Comparison of ENCODE assay signal across 18 cellular contexts in genomic region chr6:93453956-93454355, GRCh38. TPM values are rescaled to one million over a fixed set of nuclear protein-coding genes. Genes with fewer than 3 reads are reported as not detected.
DNase-seq lines count a peak whose midpoint lies in the region; ATAC-seq, FAIRE-seq and TF ChIP-seq lines count a peak whose summit lies in the region.
"Had no signal": no experiment of that assay in that cellular context is flagged by ENCODE, and none has a peak within 500 bp of the region (broad histone marks: within the 10 kb centered on the region; RNA-seq: fewer than 3 reads in every experiment).

No MANE protein-coding gene starts in this region.

- TF ChIP-seq CTCF in HepG2 (CRISPR knock-in tag; IDR thresholded peaks at IDR 0.05), result no peak
- no peak for TF ChIP-seq CTCF in CD8-positive, alpha-beta T cell (IDR thresholded peaks at IDR 0.05)

- H4K20me1 ChIP-seq in HepG2 (ENCODE audit: insufficient read depth, low read length), result no peaks in the 10 kb centered on the region

- no peaks in the 10 kb centered on the region for H3K79me2 ChIP-seq in ACC112 (ENCODE audit: control insufficient read depth, insufficient read depth, low read length, unreplicated experiment)
- no peaks in the 10 kb centered on the region for H3K79me2 ChIP-seq in HepG2 (ENCODE audit: insufficient read depth, low read length)

- whole genome bisulfite sequencing in HepG2 (ENCODE audit: low lambda C conversion rate), result under 1% methylated on average over 3 of the region's 3 CpGs

- H3K4me1 ChIP-seq in ACC112 (ENCODE audit: control insufficient read depth, insufficient read depth, low read length, unreplicated experiment), result no peaks in the 10 kb centered on the region
- no peaks in the 10 kb centered on the region for H3K4me1 ChIP-seq in HepG2 (ENCODE audit: insufficient read depth, low read length)
- H3K4me1 ChIP-seq in CD8-positive, alpha-beta T cell (ENCODE audit: insufficient read depth, low read length), result no peaks in the 10 kb centered on the region

- H3K36me3 ChIP-seq in ACC112 (ENCODE audit: insufficient read depth, low read length), result no peaks in the 10 kb centered on the region
- no peaks in the 10 kb centered on the region for H3K36me3 ChIP-seq in HepG2 (replicated peaks in 1 of 2; ENCODE audit: control insufficient read depth in 1 of 2, insufficient read depth in 2 of 2, low read length in 2 of 2)
- no peaks in the 10 kb centered on the region for H3K36me3 ChIP-seq in CD8-positive, alpha-beta T cell (ENCODE audit: insufficient read depth, low read length)
- H3K36me3 ChIP-seq: neutrophil had no signal

- H3K4me1 Mint-ChIP-seq in CD8-positive, alpha-beta T cell (ENCODE audit: low read depth), result no peaks in the 10 kb centered on the region
- H3K4me1 Mint-ChIP-seq: activated B cell treated with CpG ODN at 0.5 μM for 24 hours had no signal

- no peaks in the 10 kb centered on the region for H3K27me3 Mint-ChIP-seq in CD8-positive, alpha-beta T cell (ENCODE audit: low read depth)
- H3K27me3 Mint-ChIP-seq: activated B cell treated with CpG ODN at 0.5 μM for 24 hours had no signal

- H3K4me3 ChIP-seq in ACC112 (ENCODE audit: low read depth, low read length) (peak overlapping the region; percentile 47; the same call in 1 of the 2 replicates), HepG2 (replicated peaks in 1 of 3; ENCODE audit: insufficient read depth in 1 of 3, low read depth in 2 of 3, low read length in 3 of 3) (no peak overlapping the region)
- no peak overlapping the region for H3K4me3 ChIP-seq in CD8-positive, alpha-beta T cell (ENCODE audit: low read depth, low read length)
- H3K4me3 ChIP-seq: coronary artery, smooth muscle cell had no signal

- POLR2A ChIA-PET in HepG2 (lab: Yijun Ruan, JAX), result no interaction called here
- POLR2A ChIA-PET in CD8-positive, alpha-beta T cell (lab: Charles Lee), result no interaction called here

- no peak for TF ChIP-seq RAD21 in HepG2 (CRISPR knock-in tag; IDR thresholded peaks at IDR 0.05)

- ATAC-seq in GM19395 (IDR thresholded peaks at IDR 0.05; ENCODE audit: unreplicated experiment), result peak; percentile 97
- peak; percentile 83 for ATAC-seq in HG02678 (IDR thresholded peaks at IDR 0.05; ENCODE audit: unreplicated experiment)
- peak; percentile 83 for ATAC-seq in HG03354 (IDR thresholded peaks at IDR 0.05; ENCODE audit: poor library complexity, severe bottlenecking, unreplicated experiment)
- no peak for ATAC-seq in HepG2
- no peak for ATAC-seq in CD8-positive, alpha-beta T cell

- no peaks in the 10 kb centered on the region for H3K9me3 ChIP-seq in HepG2 (ENCODE audit: low read length)
- no peaks in the 10 kb centered on the region for H3K9me3 ChIP-seq in CD8-positive, alpha-beta T cell (ENCODE audit: low read length)
- H3K9me3 ChIP-seq: neutrophil had no signal

- no peak overlapping the region for H3K27ac ChIP-seq in ACC112 (ENCODE audit: low read depth, low read length)
- H3K27ac ChIP-seq in HepG2 (ENCODE audit: extremely low read length, insufficient read depth, low read length), result no peak overlapping the region
- H3K27ac ChIP-seq in CD8-positive, alpha-beta T cell (ENCODE audit: low read depth, low read length), result no peak overlapping the region
- H3K27ac ChIP-seq: 22Rv1, coronary artery, neutrophil had no signal

- no peak for FAIRE-seq in HepG2 (lab: Jason Lieb, UNC)
- FAIRE-seq: H54 had no signal

- H3K27me3 ChIP-seq in ACC112 (ENCODE audit: insufficient read depth, low read length) (no peaks in the 10 kb centered on the region), HepG2 (ENCODE audit: control insufficient read depth in 1 of 2, insufficient read depth in 2 of 2, low read length in 2 of 2) (no peaks in the 10 kb centered on the region)
- no peaks in the 10 kb centered on the region for H3K27me3 ChIP-seq in CD8-positive, alpha-beta T cell (ENCODE audit: insufficient read depth, low read length)
- H3K27me3 ChIP-seq: neutrophil had no signal

- CTCF ChIA-PET in HepG2 (lab: Yijun Ruan, JAX; ENCODE audit: low intra/inter-chr PET ratio, low total read pairs), result no interaction called here
- CTCF ChIA-PET in CD8-positive, alpha-beta T cell (lab: Charles Lee), result no interaction called here

- no TSS peak for BruUV-seq in HepG2 (replicated peaks; lab: Mats Ljungman, UMichigan)

- in situ Hi-C loops in HepG2 (cut with HindIII; ENCODE audit: extremely low pct_ligation_motif_present, low pct_unique_long_range_greater_than_20kb), result no loop called here

- H3K4me3 Mint-ChIP-seq in CD8-positive, alpha-beta T cell, result no peak overlapping the region
- H3K4me3 Mint-ChIP-seq: activated B cell treated with CpG ODN at 0.5 μM for 24 hours had no signal

- TF ChIP-seq EP300 in HepG2 (IDR thresholded peaks at IDR 0.05; ENCODE audit: low read depth in 2 of 2, low read length in 2 of 2) (no peak), HepG2 (CRISPR knock-in tag; IDR thresholded peaks at IDR 0.05; ENCODE audit: borderline replicate concordance) (no peak)

- H3K4me2 ChIP-seq in HepG2 (ENCODE audit: low read depth, low read length), result no peak overlapping the region
- H3K4me2 ChIP-seq: smooth muscle cell had no signal

- H3K9me3 Mint-ChIP-seq in CD8-positive, alpha-beta T cell, result peaks cover 13% of the 10 kb centered on the region
- H3K9me3 Mint-ChIP-seq: activated B cell treated with CpG ODN at 0.5 μM for 24 hours had no signal

- no peak overlapping the region for H3K27ac Mint-ChIP-seq in CD8-positive, alpha-beta T cell
- H3K27ac Mint-ChIP-seq: activated B cell treated with CpG ODN at 0.5 μM for 24 hours had no signal

- intact Hi-C loops in HepG2 (cut with micrococcal nuclease; ENCODE audit: unreplicated experiment), result no loop called here
- intact Hi-C loops in CD8-positive, alpha-beta T cell (cut with DNase I, micrococcal nuclease), result no loop called here

- no peak overlapping the region for H3K9ac ChIP-seq in HepG2 (ENCODE audit: insufficient read depth, low read depth, low read length)

- H2AFZ ChIP-seq in ACC112 (ENCODE audit: low read length, unreplicated experiment) (peak overlapping the region; percentile 63), HepG2 (ENCODE audit: low read length) (no peak overlapping the region)

- TF ChIP-seq POLR2A in HepG2 (IDR thresholded peaks at IDR 0.05; ENCODE audit: insufficient read depth in 1 of 2, low read depth in 2 of 2, low read length in 2 of 2), result no peak

- no peak for DNase-seq in HepG2 (ENCODE audit: low spot score)
- DNase-seq in CD8-positive, alpha-beta T cell, result no peak
- no peak for DNase-seq in GDM1 (lab: John Stamatoyannopoulos, UW)
- DNase-seq in NCI-H69 (lab: John Stamatoyannopoulos, UW), result no peak
- DNase-seq: activated B cell treated with CpG ODN at 0.5 μM for 24 hours; activated T-cell treated with anti-CD3 and anti-CD28 coated beads, Interleukin-2, amount 50 U/mL, for 1 hour; mammary epithelial cell; NCI-H774; trophoblast cell had no signal

- no peaks in the 10 kb centered on the region for H3K36me3 Mint-ChIP-seq in CD8-positive, alpha-beta T cell

TF ChIP-seq in HepG2, 621 proteins besides CTCF, POLR2A, EP300 and RAD21 (continues in another document):
- no peak for TF ChIP-seq ZBTB42 (CRISPR knock-in tag; IDR thresholded peaks at IDR 0.05)
- TF ChIP-seq FOXO4 (CRISPR knock-in tag; conservative IDR thresholded peaks at IDR 0.05), result no peak
- TF ChIP-seq YY1 (IDR thresholded peaks at IDR 0.05; ENCODE audit: insufficient read depth, insufficient replicate concordance, low read depth, low read length), result no peak
- no peak for TF ChIP-seq CBX1 (IDR thresholded peaks at IDR 0.05; ENCODE audit: low read depth)

RNA-seq across cellular contexts. Expression of gene EPHA7, which starts 34.6 kb away (rescaled TPM):
- total RNA-seq in HepG2 (2016; rRNA removed; fragmentation: Illumina TruSeq; extraction: Trizol), result not detected in 2 replicates
- total RNA-seq in HepG2 (2016; cell fraction: cytosol; rRNA removed; fragmentation: Illumina TruSeq; extraction: Trizol; ENCODE audit: low read depth), result not detected in 2 replicates
- total RNA-seq in HepG2 (2016; cell fraction: insoluble cytoplasmic fraction; rRNA removed; fragmentation: Illumina TruSeq; extraction: Trizol), result not detected in 2 replicates
- not detected in 2 replicates for total RNA-seq in HepG2 (2016; cell fraction: membrane; rRNA removed; fragmentation: Illumina TruSeq; extraction: Trizol)
- not detected in 2 replicates for total RNA-seq in HepG2 (2016; cell fraction: nucleus; rRNA removed; fragmentation: Illumina TruSeq; extraction: Trizol)
- polyA plus RNA-seq in HepG2 (2011; rRNA removed), result not detected in 2 replicates
- polyA plus RNA-seq in HepG2 (2011; cell fraction: cytosol; rRNA removed), result not detected in 2 replicates
- polyA plus RNA-seq in HepG2 (2011; cell fraction: nucleus; rRNA removed), result not detected in 2 replicates
- not detected in 2 replicates for polyA plus RNA-seq in HepG2 (2012)
- polyA plus RNA-seq in HepG2 (2016; cell fraction: cytosol; fragmentation: Illumina TruSeq; extraction: Trizol; ENCODE audit: low read depth), result not detected in 2 replicates
- polyA plus RNA-seq in HepG2 (2016; cell fraction: insoluble cytoplasmic fraction; fragmentation: Illumina TruSeq; extraction: Trizol; ENCODE audit: low read depth), result not detected in 2 replicates
- not detected in 2 replicates for polyA plus RNA-seq in HepG2 (2016; cell fraction: membrane; fragmentation: Illumina TruSeq; extraction: Trizol; ENCODE audit: low read depth)
- not detected in 2 replicates for polyA plus RNA-seq in HepG2 (2016; cell fraction: nucleus; fragmentation: Illumina TruSeq; extraction: Trizol; ENCODE audit: insufficient read depth, low read depth)
- not detected in 2 replicates for polyA minus RNA-seq in HepG2 (2011; rRNA and poly(A)+ RNA removed; ENCODE audit: low replicate concordance)
- polyA minus RNA-seq in HepG2 (2011; cell fraction: cytosol; rRNA and poly(A)+ RNA removed), result not detected in 2 replicates
- not detected in 2 replicates for polyA minus RNA-seq in HepG2 (2011; cell fraction: nucleus; rRNA and poly(A)+ RNA removed)
- not detected for total RNA-seq in CD8-positive, alpha-beta T cell
- total RNA-seq: activated B cell treated with CpG ODN at 0.5 μM for 24 hours, mammary epithelial cell had no signal
- polyA plus RNA-seq: mammary epithelial cell had no signal

Comparison
In these comparisons a context has a peak if more than half of its experiments do, and no peak if none do; other contexts are left out.
1. ATAC-seq: peak in GM19395 (single experiment), HG02678 (single experiment) and HG03354 (single experiment); none in HepG2 (single experiment) and CD8-positive, alpha-beta T cell (single experiment).